ENCODE assay signal across 23 cellular contexts in genomic region chr3:20916966-20917606, GRCh38.
DNase-seq lines count a peak whose midpoint lies in the region; ATAC-seq and TF ChIP-seq lines count a peak whose summit lies in the region.
"Had no signal": no experiment of that assay in that cellular context is flagged by ENCODE, and none has a peak within 500 bp of the region (broad histone marks: within the 10 kb centered on the region; RNA-seq: fewer than 3 reads in every experiment).

No MANE protein-coding gene starts in this region.

- no peak overlapping the region for H3K4me2 ChIP-seq in GM23338
- H3K4me2 ChIP-seq in mesendoderm (ENCODE audit: low read length), result no peak overlapping the region

- H4K8ac ChIP-seq in mesendoderm (ENCODE audit: low read depth, low read length), result no peak overlapping the region

- no peak overlapping the region for H3K9ac ChIP-seq in mesendoderm (ENCODE audit: low read length)

- DNase-seq in GM23338 (ENCODE audit: low spot score) (no peak), NCI-H2171 treated with DMSO at 0.1 percent for 48 hours (lab: John Stamatoyannopoulos, UW) (peak; percentile 38), cerebellum (ENCODE audit: low spot score) (peak; percentile 32), mesendoderm (peak; percentile 89), WERI-Rb-1 (no peak)
- no peak for DNase-seq in activated naive CD8-positive, alpha-beta T cell treated with anti-CD3 and anti-CD28 coated beads for 36 hours
- no peak for DNase-seq in activated CD8-positive, alpha-beta memory T cell treated with anti-CD3 and anti-CD28 coated beads, Interleukin-2, amount 50 U/mL, for 48 hours
- DNase-seq: Calu3, DMS79 treated with DMSO at 0.1 percent for 48 hours, GOT3, Karpas-422, NCI-H1092, NCI-H1436, NCI-H1930, NCI-H2107, NCI-H526 treated with DMSO at 0.1 percent for 48 hours, SHP77 treated with DMSO at 0.1 percent for 48 hours had no signal

- H3K79me1 ChIP-seq in mesendoderm (ENCODE audit: low read length), result no peaks in the 10 kb centered on the region

- H3K4me1 ChIP-seq in GM23338 (ENCODE audit: insufficient read depth) (no peaks in the 10 kb centered on the region), mesendoderm (ENCODE audit: control insufficient read depth, low read depth, low read length) (no peaks in the 10 kb centered on the region)

- H2BK5ac ChIP-seq in mesendoderm (ENCODE audit: low read length), result peak overlapping the region; percentile 24

- H3K18ac ChIP-seq in mesendoderm (ENCODE audit: low read length), result peak overlapping the region; percentile 5

- H2BK120ac ChIP-seq in mesendoderm (ENCODE audit: low read depth, low read length), result no peak overlapping the region

- H3K36me3 Mint-ChIP-seq in GM23338 (ENCODE audit: low read depth), result no peaks in the 10 kb centered on the region
- H3K36me3 Mint-ChIP-seq in activated naive CD8-positive, alpha-beta T cell treated with anti-CD3 and anti-CD28 coated beads for 36 hours, result no peaks in the 10 kb centered on the region

- H3K23ac ChIP-seq in mesendoderm (ENCODE audit: low read length), result no peak overlapping the region

- WGBS in mesendoderm (ENCODE audit: extremely low coverage, insufficient coverage, low lambda C conversion rate), result no CpG with 5 or more reads among the region's 6 CpGs

- peak overlapping the region; percentile 35; the same call in 1 of the 2 replicates for H2AFZ ChIP-seq in GM23338

- peak overlapping the region; percentile 18 for H3K4ac ChIP-seq in mesendoderm (ENCODE audit: low read depth, low read length)

- no peaks in the 10 kb centered on the region for H3F3A ChIP-seq in GM23338 (replicated peaks; ENCODE audit: low read depth)

- H4K20me1 ChIP-seq in GM23338 (replicated peaks; ENCODE audit: insufficient read depth), result no peaks in the 10 kb centered on the region

- peaks cover 9% of the 10 kb centered on the region; the same call in 2 of the 3 replicates for H3K9me3 Mint-ChIP-seq in GM23338
- H3K9me3 Mint-ChIP-seq in activated naive CD8-positive, alpha-beta T cell treated with anti-CD3 and anti-CD28 coated beads for 36 hours, result peaks cover 36% of the 10 kb centered on the region

- TF ChIP-seq CTCF in GM23338 (conservative IDR thresholded peaks at IDR 0.05; ENCODE audit: low read depth in 2 of 2), result no peak
- TF ChIP-seq CTCF in WERI-Rb-1 (IDR thresholded peaks at IDR 0.05; ENCODE audit: low read depth, low read length), result no peak

- H3K27ac ChIP-seq in GM23338 (ENCODE audit: low read depth), result no peak overlapping the region
- H3K27ac ChIP-seq in mesendoderm (ENCODE audit: low read depth, low read length), result no peak overlapping the region
- H3K27ac ChIP-seq in WERI-Rb-1, result no peak overlapping the region
- H3K27ac ChIP-seq: RWPE1, SK-N-MC had no signal

- H3K4me3 ChIP-seq in GM23338, result no peak overlapping the region
- no peak overlapping the region for H3K4me3 ChIP-seq in mesendoderm (ENCODE audit: low read length)
- no peak overlapping the region for H3K4me3 ChIP-seq in WERI-Rb-1 (ENCODE audit: low read depth, low read length)
- H3K4me3 ChIP-seq: SK-N-MC had no signal

- H3K9me3 ChIP-seq in WERI-Rb-1 (ENCODE audit: severe bottlenecking), result no peaks in the 10 kb centered on the region

- no peak overlapping the region for H3K27ac Mint-ChIP-seq in GM23338
- no peak overlapping the region for H3K27ac Mint-ChIP-seq in activated naive CD8-positive, alpha-beta T cell treated with anti-CD3 and anti-CD28 coated beads for 36 hours

- H3K79me2 ChIP-seq in GM23338 (replicated peaks; ENCODE audit: insufficient read depth), result no peaks in the 10 kb centered on the region
- H3K79me2 ChIP-seq in mesendoderm (ENCODE audit: control insufficient read depth, insufficient read depth, low read length), result no peaks in the 10 kb centered on the region

- H3K27me3 Mint-ChIP-seq in GM23338 (ENCODE audit: insufficient read depth, low read depth, poor library complexity), result peaks cover 4% of the 10 kb centered on the region
- H3K27me3 Mint-ChIP-seq in activated naive CD8-positive, alpha-beta T cell treated with anti-CD3 and anti-CD28 coated beads for 36 hours, result no peaks in the 10 kb centered on the region

- peak; percentile 88 for ATAC-seq in GM23338
- no peak for ATAC-seq in HG03039 (IDR thresholded peaks at IDR 0.05; ENCODE audit: unreplicated experiment)
- ATAC-seq: HCT116, HepG2, Panc1 had no signal

- no peak overlapping the region for H3K4me3 Mint-ChIP-seq in GM23338
- no peak overlapping the region for H3K4me3 Mint-ChIP-seq in activated naive CD8-positive, alpha-beta T cell treated with anti-CD3 and anti-CD28 coated beads for 36 hours

- H3K9me2 ChIP-seq in GM23338 (ENCODE audit: insufficient read depth), result no peaks in the 10 kb centered on the region

- no peak overlapping the region for H4K5ac ChIP-seq in mesendoderm (ENCODE audit: low read length)

- H2BK15ac ChIP-seq in mesendoderm (replicated peaks; ENCODE audit: low read depth), result no peak overlapping the region

- H3K36me3 ChIP-seq in GM23338 (ENCODE audit: insufficient read depth) (no peaks in the 10 kb centered on the region), mesendoderm (ENCODE audit: control insufficient read depth, insufficient read depth, low read length) (no peaks in the 10 kb centered on the region), WERI-Rb-1 (no peaks in the 10 kb centered on the region)

- peaks cover 2% of the 10 kb centered on the region; the same call in 1 of the 3 replicates for H3K4me1 Mint-ChIP-seq in GM23338
- no peaks in the 10 kb centered on the region for H3K4me1 Mint-ChIP-seq in activated naive CD8-positive, alpha-beta T cell treated with anti-CD3 and anti-CD28 coated beads for 36 hours

- H3K27me3 ChIP-seq in GM23338 (ENCODE audit: insufficient read depth) (no peaks in the 10 kb centered on the region), mesendoderm (ENCODE audit: insufficient read depth, low read length, poor library complexity) (no peaks in the 10 kb centered on the region), WERI-Rb-1 (ENCODE audit: insufficient read depth, low read depth, severe bottlenecking) (no peaks in the 10 kb centered on the region)

- H3K56ac ChIP-seq in mesendoderm (ENCODE audit: low read length), result peak overlapping the region; percentile 35

- no peak overlapping the region for H2AK5ac ChIP-seq in mesendoderm (ENCODE audit: low read length)

TF ChIP-seq in GM23338, 12 proteins besides CTCF, POLR2A, EP300 and RAD21 (continues in another document):
- TF ChIP-seq CREB1 (CRISPR knock-in tag; IDR thresholded peaks at IDR 0.05; ENCODE audit: low read depth), result no peak
- TF ChIP-seq ZNF331 (CRISPR knock-in tag; IDR thresholded peaks at IDR 0.05; ENCODE audit: low read depth), result no peak
- TF ChIP-seq ZNF462 (CRISPR knock-in tag; IDR thresholded peaks at IDR 0.05), result no peak
- no peak for TF ChIP-seq STAT1 (IDR thresholded peaks at IDR 0.05; ENCODE audit: unreplicated experiment)
- no peak for TF ChIP-seq ZNF114 (CRISPR knock-in tag; IDR thresholded peaks at IDR 0.05)

Comparison
In these comparisons a context has a peak if more than half of its experiments do, and no peak if none do; other contexts are left out.
1. DNase-seq: peak in NCI-H2171 treated with DMSO at 0.1 percent for 48 hours (single experiment), cerebellum (single experiment) and mesendoderm (single experiment); none in GM23338 (single experiment), activated naive CD8-positive, alpha-beta T cell treated with anti-CD3 and anti-CD28 coated beads for 36 hours (single experiment), WERI-Rb-1 (single experiment) and activated CD8-positive, alpha-beta memory T cell treated with anti-CD3 and anti-CD28 coated beads, Interleukin-2, amount 50 U/mL, for 48 hours (single experiment).